Comparison of ENCODE assay signal across 18 cellular contexts in the genomic region with DNA sequence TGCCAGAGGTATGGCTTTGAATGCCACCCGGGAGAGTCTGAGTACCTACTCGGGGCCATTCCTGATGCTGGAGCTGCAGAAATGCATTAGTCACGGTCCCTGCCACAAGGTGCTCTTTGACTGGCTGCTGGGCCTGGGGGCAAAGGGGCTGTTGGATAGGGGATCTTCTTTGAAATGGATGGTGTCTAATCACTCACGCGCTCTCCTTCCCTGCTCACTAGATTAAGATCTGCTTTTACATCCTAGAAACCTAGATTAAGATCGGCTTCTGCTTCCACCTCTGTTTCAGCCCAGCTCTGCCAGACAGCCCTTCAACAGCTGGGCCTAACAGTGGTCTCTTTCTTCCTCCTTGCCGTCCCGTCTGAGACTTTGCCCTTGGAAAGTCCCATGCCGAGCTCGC. TPM values are rescaled to one million over a fixed set of nuclear protein-coding genes. Genes with fewer than 3 reads are reported as not detected.
A peak's percentile ranks its signal among the peaks of the same experiment; 100 is the strongest.
DNase-seq lines count a peak whose midpoint lies in the region; ATAC-seq and TF ChIP-seq lines count a peak whose summit lies in the region.
"Had no signal": no experiment of that assay in that cellular context is flagged by ENCODE, and none has a peak within 500 bp of the region (broad histone marks: within the 10 kb centered on the region; RNA-seq: fewer than 3 reads in every experiment).

No MANE protein-coding gene starts in this region.

- peaks cover 4% of the 10 kb centered on the region for H3K4me1 Mint-ChIP-seq in glutamatergic neuron (ENCODE audit: low read depth, unreplicated experiment)
- H3K4me1 Mint-ChIP-seq in activated naive CD8-positive, alpha-beta T cell treated with anti-CD3 and anti-CD28 coated beads for 36 hours: no peaks in the 10 kb centered on the region
- H3K4me1 Mint-ChIP-seq: IgD-negative memory B cell had no signal

- no peaks in the 10 kb centered on the region for H3K36me3 Mint-ChIP-seq in glutamatergic neuron (ENCODE audit: unreplicated experiment)
- H3K36me3 Mint-ChIP-seq in activated naive CD8-positive, alpha-beta T cell treated with anti-CD3 and anti-CD28 coated beads for 36 hours: no peaks in the 10 kb centered on the region
- H3K36me3 Mint-ChIP-seq: IgD-negative memory B cell had no signal

- H3K27ac Mint-ChIP-seq in glutamatergic neuron (ENCODE audit: unreplicated experiment): no peak overlapping the region
- H3K27ac Mint-ChIP-seq in activated naive CD8-positive, alpha-beta T cell treated with anti-CD3 and anti-CD28 coated beads for 36 hours: no peak overlapping the region
- H3K27ac Mint-ChIP-seq: B cell; CD4-positive, alpha-beta T cell; H9; IgD-negative memory B cell had no signal

- TF ChIP-seq CTCF in glutamatergic neuron (IDR thresholded peaks at IDR 0.05; ENCODE audit: partially characterized antibody, unreplicated experiment) (no peak), omental fat pad (IDR thresholded peaks at IDR 0.05) (no peak)

- no peaks in the 10 kb centered on the region for H3K9me3 Mint-ChIP-seq in glutamatergic neuron (ENCODE audit: unreplicated experiment)
- no peaks in the 10 kb centered on the region for H3K9me3 Mint-ChIP-seq in activated naive CD8-positive, alpha-beta T cell treated with anti-CD3 and anti-CD28 coated beads for 36 hours
- H3K9me3 Mint-ChIP-seq: CD4-positive, alpha-beta T cell; H9; IgD-negative memory B cell had no signal

- peaks cover 23% of the 10 kb centered on the region for H3K4me1 ChIP-seq in SJCRH30

- H3K36me3 ChIP-seq in SJCRH30: no peaks in the 10 kb centered on the region

- DNase-seq in ELF-1 (ENCODE audit: low read depth, low spot score) (peak; percentile 75), SJCRH30 (peak; percentile 87 to 92), glutamatergic neuron (peak; percentile 10), omental fat pad (ENCODE audit: low spot score) (peak; percentile 3), NCI-H1417 treated with DMSO at 0.1 percent for 48 hours (lab: John Stamatoyannopoulos, UW) (no peak), pons (ENCODE audit: low spot score) (no peak)
- no peak for DNase-seq in activated naive CD8-positive, alpha-beta T cell treated with anti-CD3 and anti-CD28 coated beads for 36 hours
- DNase-seq in activated CD4-positive, alpha-beta T cell treated with anti-CD3 and anti-CD28 coated beads, Interleukin-2, amount 50 U/mL, for 4 hours: no peak
- DNase-seq: C1 segment of cervical spinal cord; CD4-positive, alpha-beta T cell; DMS153; DND-41; GF-D8; GM23248; H9 had no signal

- H3K27me3 Mint-ChIP-seq in glutamatergic neuron (ENCODE audit: unreplicated experiment): peaks cover 4% of the 10 kb centered on the region
- H3K27me3 Mint-ChIP-seq in activated naive CD8-positive, alpha-beta T cell treated with anti-CD3 and anti-CD28 coated beads for 36 hours: peaks cover 74% of the 10 kb centered on the region

- no peaks in the 10 kb centered on the region for H3K9me3 ChIP-seq in SJCRH30 (replicated peaks)

- H3K4me3 Mint-ChIP-seq in glutamatergic neuron (ENCODE audit: unreplicated experiment): no peak overlapping the region
- no peak overlapping the region for H3K4me3 Mint-ChIP-seq in activated naive CD8-positive, alpha-beta T cell treated with anti-CD3 and anti-CD28 coated beads for 36 hours
- H3K4me3 Mint-ChIP-seq: B cell; CD4-positive, alpha-beta T cell; H9; IgD-negative memory B cell had no signal

- H3K27me3 ChIP-seq in SJCRH30: no peaks in the 10 kb centered on the region

- ATAC-seq in omental fat pad (ENCODE audit: low FRiP score): no peak

- peak overlapping the region; percentile 70 for H3K27ac ChIP-seq in SJCRH30
- H3K27ac ChIP-seq: GM23248 had no signal

- no peak overlapping the region; the same call in 1 of the 2 replicates for H3K4me3 ChIP-seq in SJCRH30
- H3K4me3 ChIP-seq: GM23248 had no signal

RNA-seq across cellular contexts. Expression of gene PAX2, which starts 57.2 kb away (rescaled TPM):
- 2.1 and 2.4 TPM in 2 replicates for total RNA-seq in SJCRH30 (2014; rRNA removed; shearing (Covaris generic))
- not detected for total RNA-seq in glutamatergic neuron (ENCODE audit: unreplicated experiment)
- total RNA-seq in omental fat pad: not detected
- total RNA-seq in activated naive CD8-positive, alpha-beta T cell treated with anti-CD3 and anti-CD28 coated beads for 36 hours: not detected
- total RNA-seq: B cell; CD4-positive, alpha-beta T cell; GM23248; H9; HT1080 had no signal

Comparison
In these comparisons a context has a peak if more than half of its experiments do, and no peak if none do; other contexts are left out.
1. DNase-seq: peak in ELF-1 (single experiment), SJCRH30 (2 of 2), glutamatergic neuron (single experiment) and omental fat pad (single experiment); none in activated naive CD8-positive, alpha-beta T cell treated with anti-CD3 and anti-CD28 coated beads for 36 hours (single experiment), activated CD4-positive, alpha-beta T cell treated with anti-CD3 and anti-CD28 coated beads, Interleukin-2, amount 50 U/mL, for 4 hours (0 of 2), NCI-H1417 treated with DMSO at 0.1 percent for 48 hours (single experiment) and pons (single experiment).